In the genomic region with DNA sequence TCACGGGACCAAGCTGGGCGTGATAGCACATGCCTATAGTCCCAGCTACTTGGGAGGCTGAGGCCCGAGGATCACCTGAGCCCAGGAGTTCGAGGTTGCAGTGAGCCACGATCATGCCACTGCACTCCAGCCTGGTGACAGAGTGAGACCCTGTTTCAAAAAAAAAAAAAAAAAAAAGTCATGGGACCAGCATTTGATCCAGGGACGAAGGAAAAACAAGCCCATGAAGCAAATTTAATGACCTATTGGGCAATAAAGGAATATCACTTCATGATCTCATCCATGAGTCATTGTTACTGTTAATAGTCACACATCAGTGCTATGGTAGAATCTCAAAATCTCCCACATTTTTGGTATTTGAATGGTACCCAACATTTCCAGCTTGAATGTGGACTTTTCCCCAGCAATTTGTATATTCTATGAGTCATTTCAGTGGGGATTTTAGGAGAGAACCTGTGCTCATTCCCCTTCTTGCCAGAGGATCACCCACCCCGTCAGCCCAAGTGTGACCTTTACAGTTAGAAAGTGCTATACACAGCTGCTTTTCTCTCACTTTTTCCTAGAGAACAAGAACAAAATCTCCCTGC, we compare ENCODE assay signal across 8 cellular contexts. TPM values are rescaled to one million over a fixed set of nuclear protein-coding genes. Genes with fewer than 3 reads are reported as not detected.
A peak's percentile ranks its signal among the peaks of the same experiment; 100 is the strongest.
DNase-seq lines count a peak whose midpoint lies in the region; ATAC-seq and TF ChIP-seq lines count a peak whose summit lies in the region.

No MANE protein-coding gene starts in this region.

- intact Hi-C loops in gastrocnemius medialis (cut with DNase I; ENCODE audit: low total_unique reads) = loop anchor here (1.0 to 2.0 kb wide), 2 partner anchors 15 to 48 kb away; no protein-coding TSS in a partner anchor

- DNase-seq in GM04503 (ENCODE audit: low read depth) (peak; percentile 92), SJSA1 (ENCODE audit: low read depth in 1 of 2, low spot score in 2 of 2) (peak; percentile 49 to 53), fibroblast of pulmonary artery (ENCODE audit: low read depth) (peak; percentile 91), gastrocnemius medialis (peak; percentile 55 to 73), type B pancreatic cell (ENCODE audit: extremely low spot score, unreplicated experiment) (no peak), RPMI8226 (no peak)

- no peak overlapping the region for H3K4me3 Mint-ChIP-seq in type B pancreatic cell

- no peak overlapping the region for H3K27ac ChIP-seq in SJSA1
- peak overlapping the region; percentile 80 to 98 (median 90) for H3K27ac ChIP-seq in gastrocnemius medialis

- TF ChIP-seq CTCF in fibroblast of pulmonary artery (IDR thresholded peaks at IDR 0.05; ENCODE audit: low read length, missing control alignments) (no peak), gastrocnemius medialis (IDR thresholded peaks at IDR 0.05 in 4 of 5, conservative IDR thresholded peaks at IDR 0.05 in 1 of 5) (no peak), type B pancreatic cell (conservative IDR thresholded peaks at IDR 0.05) (no peak)

- H3K27me3 ChIP-seq in SJSA1 (replicated peaks) (no peaks in the 10 kb centered on the region), gastrocnemius medialis (no peaks in the 10 kb centered on the region)

- H3K36me3 ChIP-seq in SJSA1 (no peaks in the 10 kb centered on the region), gastrocnemius medialis (no peaks in the 10 kb centered on the region)

- no peaks in the 10 kb centered on the region for H3K9me3 Mint-ChIP-seq in type B pancreatic cell

- H3K27ac Mint-ChIP-seq in type B pancreatic cell = no peak overlapping the region

- no peaks in the 10 kb centered on the region for H3K9me3 ChIP-seq in SJSA1 (replicated peaks)
- no peaks in the 10 kb centered on the region for H3K9me3 ChIP-seq in gastrocnemius medialis

- no peaks in the 10 kb centered on the region for H3K27me3 Mint-ChIP-seq in type B pancreatic cell

- TF ChIP-seq POLR2A in gastrocnemius medialis (IDR thresholded peaks at IDR 0.05) = peak; percentile 13 to 47

- peaks cover 14% of the 10 kb centered on the region for H3K4me1 ChIP-seq in SJSA1 (replicated peaks)
- peaks cover 21 to 50% of the 10 kb centered on the region in 2 donors for H3K4me1 ChIP-seq in gastrocnemius medialis

- in situ Hi-C loops in gastrocnemius medialis (cut with MboI; ENCODE audit: low sequenced_read_pairs in 4 of 4) = no loop called here

- ATAC-seq in gastrocnemius medialis = peak; percentile 96
- no peak for ATAC-seq in HG02852 (IDR thresholded peaks at IDR 0.05; ENCODE audit: unreplicated experiment)
- ATAC-seq in GM21447 (IDR thresholded peaks at IDR 0.05; ENCODE audit: unreplicated experiment) = no peak

- peaks cover 4% of the 10 kb centered on the region for H3K36me3 Mint-ChIP-seq in type B pancreatic cell

- H3K4me1 Mint-ChIP-seq in type B pancreatic cell (ENCODE audit: unreplicated experiment) = no peaks in the 10 kb centered on the region

- H3K4me3 ChIP-seq in SJSA1 (no peak overlapping the region), fibroblast of pulmonary artery (replicated peaks; ENCODE audit: low read depth, low read length) (no peak overlapping the region), gastrocnemius medialis (no peak overlapping the region)

RNA-seq across cellular contexts. Expression of gene SOD2, which starts 8.5 kb away (rescaled TPM):
- 81.6 and 102 TPM in 2 replicates for total RNA-seq in SJSA1 (2014; rRNA removed; shearing (Covaris generic))
- total RNA-seq in gastrocnemius medialis (over 10,000 TPM; 10,850 to 22,513 (median 13,452) TPM), type B pancreatic cell (ENCODE audit: low replicate concordance) (78.1 and 100 TPM in 2 replicates)

RNA-seq across cellular contexts. Expression of gene WTAP, which starts 25.8 kb away (rescaled TPM):
- total RNA-seq in SJSA1 (2014; rRNA removed; shearing (Covaris generic)) = 91.4 and 111 TPM in 2 replicates
- total RNA-seq in gastrocnemius medialis (100 to 1,000 TPM; 147 to 238 (median 193) TPM), type B pancreatic cell (ENCODE audit: low replicate concordance) (96.9 and 108 TPM in 2 replicates)

Comparison
In these comparisons a context has a peak if more than half of its experiments do, and no peak if none do; other contexts are left out.
1. DNase-seq: peak in GM04503 (single experiment), SJSA1 (2 of 2), fibroblast of pulmonary artery (single experiment) and gastrocnemius medialis (2 of 2); none in type B pancreatic cell (single experiment) and RPMI8226 (single experiment).
2. ATAC-seq: peak in gastrocnemius medialis (2 of 2); none in HG02852 (single experiment) and GM21447 (single experiment).
3. RNA of gene SOD2, which starts 8.5 kb away (total RNA-seq): 10,850 to 22,513 TPM in gastrocnemius medialis; 81.6 to 102 TPM in SJSA1 and 78.1 to 100 TPM in type B pancreatic cell; every median in the first group is over 100 times any median in the second.